ENCODE assay signal across 28 cellular contexts in genomic region chrX:123695242-123695641, GRCh38.
"Had no signal": no experiment of that assay in that cellular context is flagged by ENCODE, and none has a peak within 500 bp of the region (broad histone marks: within the 10 kb centered on the region; RNA-seq: fewer than 3 reads in every experiment).

No MANE protein-coding gene starts in this region.

- DNase-seq: hippocampal formation; kidney; lower lobe of right lung; mammary epithelial cell; mesenchymal stem cell; naive B cell; natural killer cell; nephron progenitor cell; occipital lobe; ovary; posterior cingulate gyrus; retina; right cardiac atrium; stimulated activated CD4-positive, alpha-beta T cell treated with anti-CD3 and anti-CD28 coated beads, Interleukin-1b, Interleukin-23, amount 100 ng/mL, for 48 hours; stimulated activated CD4-positive, alpha-beta T cell treated with anti-CD3 and anti-CD28 coated beads, Interleukin-2, amount 100 ng/mL, for 48 hours; stimulated activated naive B cell treated with anti-CD40 and anti-IgM and Interleukin-4, amounts not matched to agents 10 μg/mL and 1 μg/mL and 100 μg/mL, for 72 hours; stimulated activated naive CD8-positive, alpha-beta T cell treated with anti-CD3 and anti-CD28 coated beads, Interleukin-15, Interleukin-2, amounts not matched to agents 100 U/mL and 50 U/mL, for 24 hours; stomach; testis; thyroid gland; transverse colon; upper lobe of left lung had no signal

- H3K9ac ChIP-seq: neural progenitor cell had no signal

- H3K27me3 ChIP-seq: neural progenitor cell, neutrophil, ovary, stomach, testis, thyroid gland, transverse colon, upper lobe of left lung, vagina had no signal

- H3K4me1 ChIP-seq: lower lobe of right lung, neural progenitor cell, prostate gland, stomach, testis, upper lobe of left lung, vagina had no signal

- H3K36me3 ChIP-seq: neural progenitor cell, ovary, prostate gland, thyroid gland, transverse colon, upper lobe of left lung, vagina had no signal

- H3K9me3 ChIP-seq: lower lobe of right lung, neutrophil, ovary, prostate gland, stomach, testis, thyroid gland, transverse colon, upper lobe of left lung, vagina had no signal

- ATAC-seq: lower lobe of right lung; natural killer cell; right cardiac atrium; sciatic nerve; stimulated activated naive B cell treated with anti-CD40 and anti-IgM and Interleukin-4, amounts not matched to agents 10 μg/mL and 1 μg/mL and 100 μg/mL, for 72 hours; stimulated activated naive CD8-positive, alpha-beta T cell treated with anti-CD3 and anti-CD28 coated beads, Interleukin-15, Interleukin-2, amounts not matched to agents 100 U/mL and 50 U/mL, for 24 hours had no signal

- H3K4me2 ChIP-seq: neural progenitor cell, smooth muscle cell had no signal

- H3K27ac ChIP-seq: lower lobe of right lung, neural progenitor cell, neutrophil, ovary, prostate gland, stomach, testis, thyroid gland, transverse colon, upper lobe of left lung, vagina had no signal

- H3K4me3 ChIP-seq: lower lobe of right lung, neural progenitor cell, ovary, prostate gland, smooth muscle cell, stomach, testis, thyroid gland, transverse colon, upper lobe of left lung, vagina had no signal

- H2AFZ ChIP-seq: neural progenitor cell had no signal
